16 cellular contexts compared by ENCODE assay signal in the genomic region with DNA sequence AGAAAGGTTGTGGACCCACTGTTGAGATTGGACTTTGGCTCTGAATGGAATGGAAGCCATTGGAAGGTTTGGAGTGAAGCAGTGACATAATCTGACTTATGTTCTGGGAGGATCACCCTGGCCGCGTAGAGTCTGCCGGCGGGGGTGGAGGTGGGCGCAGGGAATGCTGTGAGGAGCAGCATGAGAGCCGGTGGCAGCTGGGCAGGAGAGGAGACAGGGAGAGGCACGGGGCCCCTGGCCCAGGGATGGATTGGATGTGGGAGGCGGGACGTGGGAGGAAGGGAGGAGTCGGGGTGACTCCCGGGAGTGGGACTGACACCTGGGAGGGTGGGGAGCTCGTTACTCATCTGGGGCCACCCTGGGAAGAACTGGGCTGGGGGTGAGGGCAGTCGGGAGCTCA. TPM values are rescaled to one million over a fixed set of nuclear protein-coding genes. Genes with fewer than 3 reads are reported as not detected.
DNase-seq lines count a peak whose midpoint lies in the region; ATAC-seq lines count a peak whose summit lies in the region.
"Had no signal": no experiment of that assay in that cellular context is flagged by ENCODE, and none has a peak within 500 bp of the region (broad histone marks: within the 10 kb centered on the region; RNA-seq: fewer than 3 reads in every experiment).

No MANE protein-coding gene starts in this region.

- H3K9me3 ChIP-seq in CD4-positive, alpha-beta memory T cell (ENCODE audit: control insufficient read depth in 1 of 2, low read length in 2 of 2), result no peaks in the 10 kb centered on the region
- H3K9me3 ChIP-seq: MG63, spleen, suprapubic skin had no signal

- H3K27me3 ChIP-seq in CD4-positive, alpha-beta memory T cell (ENCODE audit: insufficient read depth, low read length), result no peaks in the 10 kb centered on the region
- H3K27me3 ChIP-seq: dorsolateral prefrontal cortex, MG63, suprapubic skin had no signal

- H3K4me1 Mint-ChIP-seq in activated CD8-positive, alpha-beta memory T cell treated with anti-CD3 and anti-CD28 coated beads, Interleukin-2, amount 10 ng/mL, durations not matched to agents 7 days and 5 days, result peaks cover 77% of the 10 kb centered on the region
- H3K4me1 Mint-ChIP-seq in CD4-positive, alpha-beta memory T cell, result peaks cover 40 to 92% (median 57%) of the 10 kb centered on the region in 4 donors
- peaks cover 51% of the 10 kb centered on the region for H3K4me1 Mint-ChIP-seq in activated T-helper 17 cell treated with anti-CD3 and anti-CD28 coated beads, Interleukin-2, amount 50 U/mL, for 72 hours
- H3K4me1 Mint-ChIP-seq in natural killer cell treated with Interleukin-12 subunit alpha and Interleukin-12 subunit beta and Interleukin-15 and Interleukin-18, amount 100 ng/mL, for 72 hours (ENCODE audit: low read depth in 2 of 2), result peaks cover 65 to 68% of the 10 kb centered on the region in 2 donors

- no peak overlapping the region for H3K27ac ChIP-seq in CD4-positive, alpha-beta memory T cell (ENCODE audit: low read depth, low read length)
- H3K27ac ChIP-seq: spleen, suprapubic skin had no signal

- peaks cover 42% of the 10 kb centered on the region for H3K36me3 Mint-ChIP-seq in activated CD8-positive, alpha-beta memory T cell treated with anti-CD3 and anti-CD28 coated beads, Interleukin-2, amount 10 ng/mL, durations not matched to agents 7 days and 5 days
- peaks cover 20 to 49% of the 10 kb centered on the region in 2 donors for H3K36me3 Mint-ChIP-seq in CD4-positive, alpha-beta memory T cell
- peaks cover 97% of the 10 kb centered on the region for H3K36me3 Mint-ChIP-seq in activated T-helper 17 cell treated with anti-CD3 and anti-CD28 coated beads, Interleukin-2, amount 50 U/mL, for 72 hours (ENCODE audit: low read depth)
- peaks cover 17% of the 10 kb centered on the region for H3K36me3 Mint-ChIP-seq in natural killer cell treated with Interleukin-12 subunit alpha and Interleukin-12 subunit beta and Interleukin-15 and Interleukin-18, amount 100 ng/mL, for 72 hours

- POLR2A ChIA-PET in CD4-positive, alpha-beta memory T cell (lab: Charles Lee; ENCODE audit: partially characterized antibody), result interaction anchor here (1.5 to 4.1 kb wide), 4 partner anchors 7 to 54 kb away, joined by 4 to 15 read pairs (median 8); partner anchors contain the start of gene NPHP4

- no peak for DNase-seq in activated CD8-positive, alpha-beta memory T cell treated with anti-CD3 and anti-CD28 coated beads, Interleukin-2, amount 10 ng/mL, durations not matched to agents 7 days and 5 days
- DNase-seq in activated CD8-positive, alpha-beta memory T cell treated with anti-CD3 and anti-CD28 coated beads, Interleukin-2, amount 50 U/mL, for 48 hours, result no peak
- DNase-seq in CD4-positive, alpha-beta memory T cell, result no peak
- DNase-seq in natural killer cell treated with Interleukin-12 subunit alpha and Interleukin-12 subunit beta and Interleukin-15 and Interleukin-18, amount 100 ng/mL, for 72 hours (ENCODE audit: low spot score), result no peak
- DNase-seq in NCI-H1417 (lab: John Stamatoyannopoulos, UW) (no peak), islet precursor cell (no peak)
- DNase-seq: DMS79, foreskin melanocyte, MG63, NCI-H1694 treated with DMSO at 0.1 percent for 48 hours, RPMI8226, spleen had no signal

- intact Hi-C loops in CD4-positive, alpha-beta memory T cell (cut with micrococcal nuclease), result no loop called here

- no peak for ATAC-seq in activated CD8-positive, alpha-beta memory T cell treated with anti-CD3 and anti-CD28 coated beads, Interleukin-2, amount 10 ng/mL, durations not matched to agents 7 days and 5 days
- no peak for ATAC-seq in activated T-helper 17 cell treated with anti-CD3 and anti-CD28 coated beads, Interleukin-2, amount 50 U/mL, for 72 hours (replicated peaks)
- no peak for ATAC-seq in natural killer cell treated with Interleukin-12 subunit alpha and Interleukin-12 subunit beta and Interleukin-15 and Interleukin-18, amount 100 ng/mL, for 72 hours
- ATAC-seq in HG03460 (IDR thresholded peaks at IDR 0.05; ENCODE audit: unreplicated experiment), result no peak

- peak overlapping the region; percentile 72 for H3K27ac Mint-ChIP-seq in activated CD8-positive, alpha-beta memory T cell treated with anti-CD3 and anti-CD28 coated beads, Interleukin-2, amount 10 ng/mL, durations not matched to agents 7 days and 5 days
- peak overlapping the region in 5 of 7 donors; percentile 38 to 75 (median 68) for H3K27ac Mint-ChIP-seq in CD4-positive, alpha-beta memory T cell
- H3K27ac Mint-ChIP-seq in activated T-helper 17 cell treated with anti-CD3 and anti-CD28 coated beads, Interleukin-2, amount 50 U/mL, for 72 hours, result peak overlapping the region; percentile 75
- peak overlapping the region; percentile 77 to 85 for H3K27ac Mint-ChIP-seq in natural killer cell treated with Interleukin-12 subunit alpha and Interleukin-12 subunit beta and Interleukin-15 and Interleukin-18, amount 100 ng/mL, for 72 hours

- no peak overlapping the region for H3K4me3 ChIP-seq in CD4-positive, alpha-beta memory T cell (ENCODE audit: low read length in 2 of 2)
- H3K4me3 ChIP-seq: MG63, spleen, suprapubic skin had no signal

- CTCF ChIA-PET in activated CD8-positive, alpha-beta memory T cell treated with anti-CD3 and anti-CD28 coated beads, Interleukin-2, amount 10 ng/mL, durations not matched to agents 7 days and 5 days (lab: Charles Lee), result interaction anchor here (0.9 to 2.0 kb wide), 2 partner anchors 40 to 42 kb away, joined by 3 to 6 read pairs; no protein-coding TSS in a partner anchor
- CTCF ChIA-PET in CD4-positive, alpha-beta memory T cell (lab: Charles Lee; ENCODE audit: partially characterized antibody), result interaction anchor here (1.1 to 1.4 kb wide), 2 partner anchors 15 to 41 kb away, joined by 3 read pairs; no protein-coding TSS in a partner anchor

- no peaks in the 10 kb centered on the region for H3K9me3 Mint-ChIP-seq in activated CD8-positive, alpha-beta memory T cell treated with anti-CD3 and anti-CD28 coated beads, Interleukin-2, amount 10 ng/mL, durations not matched to agents 7 days and 5 days (ENCODE audit: low read depth)
- no peaks in the 10 kb centered on the region for H3K9me3 Mint-ChIP-seq in CD4-positive, alpha-beta memory T cell
- H3K9me3 Mint-ChIP-seq in activated T-helper 17 cell treated with anti-CD3 and anti-CD28 coated beads, Interleukin-2, amount 50 U/mL, for 72 hours, result no peaks in the 10 kb centered on the region
- H3K9me3 Mint-ChIP-seq in natural killer cell treated with Interleukin-12 subunit alpha and Interleukin-12 subunit beta and Interleukin-15 and Interleukin-18, amount 100 ng/mL, for 72 hours, result no peaks in the 10 kb centered on the region

- H3K27me3 Mint-ChIP-seq in activated CD8-positive, alpha-beta memory T cell treated with anti-CD3 and anti-CD28 coated beads, Interleukin-2, amount 10 ng/mL, durations not matched to agents 7 days and 5 days, result no peaks in the 10 kb centered on the region
- no peaks in the 10 kb centered on the region for H3K27me3 Mint-ChIP-seq in CD4-positive, alpha-beta memory T cell
- H3K27me3 Mint-ChIP-seq in activated T-helper 17 cell treated with anti-CD3 and anti-CD28 coated beads, Interleukin-2, amount 50 U/mL, for 72 hours, result no peaks in the 10 kb centered on the region
- H3K27me3 Mint-ChIP-seq in natural killer cell treated with Interleukin-12 subunit alpha and Interleukin-12 subunit beta and Interleukin-15 and Interleukin-18, amount 100 ng/mL, for 72 hours, result no peaks in the 10 kb centered on the region

- peaks cover 11% of the 10 kb centered on the region for H3K36me3 ChIP-seq in CD4-positive, alpha-beta memory T cell (ENCODE audit: insufficient read depth, low read length)
- H3K36me3 ChIP-seq: MG63, suprapubic skin had no signal

- peaks cover 65% of the 10 kb centered on the region for H3K4me1 ChIP-seq in CD4-positive, alpha-beta memory T cell (ENCODE audit: insufficient read depth, low read length)
- H3K4me1 ChIP-seq: suprapubic skin had no signal

- H3K4me3 Mint-ChIP-seq in activated CD8-positive, alpha-beta memory T cell treated with anti-CD3 and anti-CD28 coated beads, Interleukin-2, amount 10 ng/mL, durations not matched to agents 7 days and 5 days, result no peak overlapping the region
- peak overlapping the region in 4 of 8 donors; percentile 4 to 59 (median 52) for H3K4me3 Mint-ChIP-seq in CD4-positive, alpha-beta memory T cell
- H3K4me3 Mint-ChIP-seq in activated T-helper 17 cell treated with anti-CD3 and anti-CD28 coated beads, Interleukin-2, amount 50 U/mL, for 72 hours, result peak overlapping the region; percentile 23
- H3K4me3 Mint-ChIP-seq in natural killer cell treated with Interleukin-12 subunit alpha and Interleukin-12 subunit beta and Interleukin-15 and Interleukin-18, amount 100 ng/mL, for 72 hours, result peak overlapping the region; percentile 79

RNA-seq across cellular contexts. Expression of gene KCNAB2, which starts 10.4 kb away (rescaled TPM):
- 100 to 1,000 TPM; 248 to 368 TPM for total RNA-seq in activated CD8-positive, alpha-beta memory T cell treated with anti-CD3 and anti-CD28 coated beads, Interleukin-2, amount 10 ng/mL, durations not matched to agents 7 days and 5 days
- 100 to 1,000 TPM; 188 to 197 TPM for total RNA-seq in CD4-positive, alpha-beta memory T cell
- 10 to 100 TPM; 20.9 to 53.6 TPM for polyA plus RNA-seq in CD4-positive, alpha-beta memory T cell
- total RNA-seq in activated T-helper 17 cell treated with anti-CD3 and anti-CD28 coated beads, Interleukin-2, amount 50 U/mL, for 72 hours, result 100 to 1,000 TPM; 407 to 432 TPM
- 100 to 1,000 TPM; 157 to 360 TPM for total RNA-seq in natural killer cell treated with Interleukin-12 subunit alpha and Interleukin-12 subunit beta and Interleukin-15 and Interleukin-18, amount 100 ng/mL, for 72 hours

RNA-seq across cellular contexts. Expression of gene NPHP4, which starts 43.0 kb away (rescaled TPM):
- total RNA-seq in activated CD8-positive, alpha-beta memory T cell treated with anti-CD3 and anti-CD28 coated beads, Interleukin-2, amount 10 ng/mL, durations not matched to agents 7 days and 5 days, result 10 to 100 TPM; 15.4 to 20.3 TPM
- 1 to 10 TPM; 7.6 to 9.6 TPM for total RNA-seq in CD4-positive, alpha-beta memory T cell
- polyA plus RNA-seq in CD4-positive, alpha-beta memory T cell, result 1 to 10 TPM; 1.0 to 1.1 TPM
- total RNA-seq in activated T-helper 17 cell treated with anti-CD3 and anti-CD28 coated beads, Interleukin-2, amount 50 U/mL, for 72 hours, result 10 to 100 TPM; 21.5 to 35.7 TPM
- 10 to 100 TPM; 27.6 to 58.5 TPM for total RNA-seq in natural killer cell treated with Interleukin-12 subunit alpha and Interleukin-12 subunit beta and Interleukin-15 and Interleukin-18, amount 100 ng/mL, for 72 hours
